In the genomic region with DNA sequence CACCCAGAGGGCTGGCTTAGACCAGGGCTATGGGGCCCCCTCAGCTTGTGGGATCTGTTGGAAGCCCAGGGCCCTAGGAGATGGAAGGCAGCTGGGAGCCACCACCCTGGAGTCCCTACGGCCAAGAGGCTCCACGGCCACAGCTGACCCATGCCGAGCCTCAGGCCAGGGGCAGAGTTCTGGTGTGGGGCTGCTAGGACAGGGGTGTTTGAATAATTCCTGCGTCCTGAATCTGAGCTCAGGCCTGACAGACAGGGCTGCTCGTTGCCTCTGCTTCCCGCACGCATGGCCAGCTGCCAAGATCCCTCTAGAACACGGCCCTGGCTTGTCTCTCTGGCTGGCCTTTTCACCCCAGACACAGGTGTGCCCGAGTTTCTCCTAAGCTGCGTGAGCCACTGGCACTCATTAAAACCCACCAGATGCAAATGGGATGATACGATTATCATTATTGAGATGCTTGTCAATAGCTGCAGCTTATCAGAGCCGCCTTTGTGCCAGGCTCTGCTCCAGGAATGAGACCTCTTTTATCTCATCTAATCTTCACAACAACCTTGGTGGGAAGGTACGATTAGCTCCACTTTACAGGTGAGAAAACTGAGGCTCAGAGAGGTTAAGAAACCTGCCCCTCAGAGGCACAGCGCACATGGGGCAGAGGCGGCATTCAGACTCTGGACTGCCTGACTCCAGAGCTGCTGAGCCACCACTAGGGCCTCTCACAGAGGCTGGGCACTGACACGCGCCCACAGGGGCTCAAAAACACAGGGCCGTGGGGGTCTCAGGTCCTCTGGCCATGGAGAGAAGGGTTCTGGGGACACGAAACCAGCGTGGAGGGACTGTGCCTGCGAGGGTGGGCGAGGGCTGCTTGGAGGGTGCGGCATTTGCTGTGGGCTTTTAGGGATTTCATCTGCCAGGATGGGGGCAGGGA, we compare ENCODE assay signal across 1 cellular context.
TF ChIP-seq lines count a peak whose summit lies in the region.

No MANE protein-coding gene starts in this region.

TF ChIP-seq in IMR-90, 13 proteins besides CTCF, POLR2A, EP300 and RAD21:
- TF ChIP-seq CEBPB (IDR thresholded peaks at IDR 0.05; ENCODE audit: low read depth, low read length) (no peak), MXI1 (IDR thresholded peaks at IDR 0.05; ENCODE audit: borderline replicate concordance, low read depth, low read length) (no peak), CHD1 (IDR thresholded peaks at IDR 0.05; ENCODE audit: low read depth, low read length) (no peak), RCOR1 (IDR thresholded peaks at IDR 0.05; ENCODE audit: insufficient replicate concordance, low read length) (no peak), RFX5 (IDR thresholded peaks at IDR 0.05; ENCODE audit: low read depth, low read length) (no peak), NFE2L2 (IDR thresholded peaks at IDR 0.05; ENCODE audit: low read depth, low read length) (no peak), MAZ (IDR thresholded peaks at IDR 0.05; ENCODE audit: borderline replicate concordance, low read depth, low read length) (no peak), BHLHE40 (IDR thresholded peaks at IDR 0.05; ENCODE audit: low read depth, low read length) (no peak), MAFK (IDR thresholded peaks at IDR 0.05; ENCODE audit: low read depth, low read length) (no peak), FOS (IDR thresholded peaks at IDR 0.05; ENCODE audit: low read depth, low read length) (no peak), SMC3 (IDR thresholded peaks at IDR 0.05; ENCODE audit: low read depth, low read length) (no peak)
- TF ChIP-seq, protein P1, sequence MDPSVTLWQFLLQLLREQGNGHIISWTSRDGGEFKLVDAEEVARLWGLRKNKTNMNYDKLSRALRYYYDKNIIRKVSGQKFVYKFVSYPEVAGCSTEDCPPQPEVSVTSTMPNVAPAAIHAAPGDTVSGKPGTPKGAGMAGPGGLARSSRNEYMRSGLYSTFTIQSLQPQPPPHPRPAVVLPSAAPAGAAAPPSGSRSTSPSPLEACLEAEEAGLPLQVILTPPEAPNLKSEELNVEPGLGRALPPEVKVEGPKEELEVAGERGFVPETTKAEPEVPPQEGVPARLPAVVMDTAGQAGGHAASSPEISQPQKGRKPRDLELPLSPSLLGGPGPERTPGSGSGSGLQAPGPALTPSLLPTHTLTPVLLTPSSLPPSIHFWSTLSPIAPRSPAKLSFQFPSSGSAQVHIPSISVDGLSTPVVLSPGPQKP (IDR thresholded peaks at IDR 0.05; ENCODE audit: borderline replicate concordance, low read depth, low read length), result no peak
- TF ChIP-seq, protein P2, sequence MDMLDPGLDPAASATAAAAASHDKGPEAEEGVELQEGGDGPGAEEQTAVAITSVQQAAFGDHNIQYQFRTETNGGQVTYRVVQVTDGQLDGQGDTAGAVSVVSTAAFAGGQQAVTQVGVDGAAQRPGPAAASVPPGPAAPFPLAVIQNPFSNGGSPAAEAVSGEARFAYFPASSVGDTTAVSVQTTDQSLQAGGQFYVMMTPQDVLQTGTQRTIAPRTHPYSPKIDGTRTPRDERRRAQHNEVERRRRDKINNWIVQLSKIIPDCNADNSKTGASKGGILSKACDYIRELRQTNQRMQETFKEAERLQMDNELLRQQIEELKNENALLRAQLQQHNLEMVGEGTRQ (IDR thresholded peaks at IDR 0.05; ENCODE audit: low read depth, low read length), result no peak
